ENCODE assay signal across 15 cellular contexts in genomic region chr11:83004855-83005556, GRCh38.
A peak's percentile ranks its signal among the peaks of the same experiment; 100 is the strongest.
DNase-seq lines count a peak whose midpoint lies in the region; ATAC-seq and FAIRE-seq lines count a peak whose summit lies in the region.
"Had no signal": no experiment of that assay in that cellular context is flagged by ENCODE, and none has a peak within 500 bp of the region (broad histone marks: within the 10 kb centered on the region; RNA-seq: fewer than 3 reads in every experiment).

No MANE protein-coding gene starts in this region.

- H3K27me3 Mint-ChIP-seq in activated T-cell treated with anti-CD3 and anti-CD28 coated beads, Interleukin-2, amount 50 U/mL, for 24 hours = no peaks in the 10 kb centered on the region
- no peaks in the 10 kb centered on the region for H3K27me3 Mint-ChIP-seq in activated T-helper 2 cell treated with anti-CD3 and anti-CD28 coated beads, Interferon-gamma antibody, Interleukin-2, Interleukin-4, amounts not matched to agents 10 μg/mL and 5 μg/mL and 100 μg/mL, durations not matched to agents 14 hours and 24 hours and 36 hours (ENCODE audit: low read depth)
- H3K27me3 Mint-ChIP-seq: central memory CD8-positive, alpha-beta T cell had no signal

- no peaks in the 10 kb centered on the region for H3K9me3 ChIP-seq in skeletal muscle tissue (ENCODE audit: control insufficient read depth in 3 of 3, low read length in 3 of 3)
- H3K9me3 ChIP-seq: gastroesophageal sphincter, tibial artery had no signal

- no peak for FAIRE-seq in frontal cortex (lab: Jason Lieb, UNC)
- FAIRE-seq: D721Med had no signal

- no peak for DNase-seq in activated T-cell treated with anti-CD3 and anti-CD28 coated beads, Interleukin-2, amount 50 U/mL, for 24 hours
- no peak for DNase-seq in activated T-cell treated with anti-CD3 and anti-CD28 coated beads, Interleukin-2, amount 50 U/mL, for 1 hour
- no peak for DNase-seq in activated T-helper 2 cell treated with anti-CD3 and anti-CD28 coated beads, Interferon-gamma antibody, Interleukin-2, Interleukin-4, amounts not matched to agents 10 μg/mL and 5 μg/mL and 100 μg/mL, durations not matched to agents 14 hours and 24 hours and 36 hours (ENCODE audit: low spot score)
- DNase-seq in SKM-1 (lab: John Stamatoyannopoulos, UW; ENCODE audit: unreplicated experiment) (no peak), frontal cortex (ENCODE audit: low spot score in 2 of 2) (no peak), left lobe of liver (ENCODE audit: low spot score) (no peak)
- DNase-seq: activated effector memory CD4-positive, alpha-beta T cell treated with Interleukin-2 at 50 U/mL for 16 hours; endodermal cell; tibial artery had no signal

- H3K9ac ChIP-seq in skeletal muscle tissue (ENCODE audit: low read depth in 1 of 3, low read length in 3 of 3) = no peak overlapping the region

- ATAC-seq in HG03354 (IDR thresholded peaks at IDR 0.05; ENCODE audit: poor library complexity, severe bottlenecking, unreplicated experiment) (peak; percentile 39), left lobe of liver (no peak)
- ATAC-seq: gastroesophageal sphincter had no signal

- H3K36me3 Mint-ChIP-seq in activated T-cell treated with anti-CD3 and anti-CD28 coated beads, Interleukin-2, amount 50 U/mL, for 24 hours (ENCODE audit: low read depth) = peaks cover 9% of the 10 kb centered on the region
- H3K36me3 Mint-ChIP-seq in activated T-helper 2 cell treated with anti-CD3 and anti-CD28 coated beads, Interferon-gamma antibody, Interleukin-2, Interleukin-4, amounts not matched to agents 10 μg/mL and 5 μg/mL and 100 μg/mL, durations not matched to agents 14 hours and 24 hours and 36 hours (ENCODE audit: low read depth) = peaks cover 18% of the 10 kb centered on the region

- peak overlapping the region; percentile 62 for H3K27ac Mint-ChIP-seq in activated T-cell treated with anti-CD3 and anti-CD28 coated beads, Interleukin-2, amount 50 U/mL, for 24 hours
- peak overlapping the region; percentile 67 for H3K27ac Mint-ChIP-seq in activated T-helper 2 cell treated with anti-CD3 and anti-CD28 coated beads, Interferon-gamma antibody, Interleukin-2, Interleukin-4, amounts not matched to agents 10 μg/mL and 5 μg/mL and 100 μg/mL, durations not matched to agents 14 hours and 24 hours and 36 hours
- H3K27ac Mint-ChIP-seq: endodermal cell had no signal

- H3K4me1 Mint-ChIP-seq in activated T-cell treated with anti-CD3 and anti-CD28 coated beads, Interleukin-2, amount 50 U/mL, for 24 hours (ENCODE audit: low read depth) = peaks cover 75% of the 10 kb centered on the region
- peaks cover 60% of the 10 kb centered on the region for H3K4me1 Mint-ChIP-seq in activated T-helper 2 cell treated with anti-CD3 and anti-CD28 coated beads, Interferon-gamma antibody, Interleukin-2, Interleukin-4, amounts not matched to agents 10 μg/mL and 5 μg/mL and 100 μg/mL, durations not matched to agents 14 hours and 24 hours and 36 hours (ENCODE audit: low read depth)

- peaks cover 32 to 44% (median 43%) of the 10 kb centered on the region in 3 donors for H3K4me1 ChIP-seq in skeletal muscle tissue (ENCODE audit: control insufficient read depth in 3 of 3, insufficient read depth in 3 of 3, low read length in 3 of 3)

- no peaks in the 10 kb centered on the region for H3K27me3 ChIP-seq in skeletal muscle tissue (ENCODE audit: control insufficient read depth in 3 of 3, insufficient read depth in 3 of 3, low read length in 3 of 3)
- H3K27me3 ChIP-seq: gastroesophageal sphincter, tibial artery had no signal

- no peak overlapping the region for H3K4me3 ChIP-seq in skeletal muscle tissue (ENCODE audit: low read length in 3 of 3)
- H3K4me3 ChIP-seq: gastroesophageal sphincter, SK-N-MC, tibial artery had no signal

- peak overlapping the region; percentile 20 for H3K27ac ChIP-seq in skeletal muscle tissue (ENCODE audit: low read depth, low read length)
- H3K27ac ChIP-seq: gastroesophageal sphincter, SK-N-MC, tibial artery had no signal

- H3K4me3 Mint-ChIP-seq in activated T-cell treated with anti-CD3 and anti-CD28 coated beads, Interleukin-2, amount 50 U/mL, for 24 hours = peak overlapping the region; percentile 13
- H3K4me3 Mint-ChIP-seq in activated T-helper 2 cell treated with anti-CD3 and anti-CD28 coated beads, Interferon-gamma antibody, Interleukin-2, Interleukin-4, amounts not matched to agents 10 μg/mL and 5 μg/mL and 100 μg/mL, durations not matched to agents 14 hours and 24 hours and 36 hours (ENCODE audit: low read depth) = peak overlapping the region; percentile 51
- H3K4me3 Mint-ChIP-seq: central memory CD8-positive, alpha-beta T cell; endodermal cell had no signal

- H3K36me3 ChIP-seq in skeletal muscle tissue (ENCODE audit: control insufficient read depth in 3 of 3, insufficient read depth in 3 of 3, low read length in 3 of 3) = no peaks in the 10 kb centered on the region
- H3K36me3 ChIP-seq: gastroesophageal sphincter, tibial artery had no signal

- intact Hi-C loops in activated T-helper 2 cell treated with anti-CD3 and anti-CD28 coated beads, Interferon-gamma antibody, Interleukin-2, Interleukin-4, amounts not matched to agents 10 μg/mL and 5 μg/mL and 100 μg/mL, durations not matched to agents 14 hours and 24 hours and 36 hours (cut with micrococcal nuclease) = loop anchor here (1.0 to 10.0 kb wide), 5 partner anchors 27 to 1000 kb away; partner anchors contain the start of gene DDIAS

- H3K9me3 Mint-ChIP-seq in activated T-cell treated with anti-CD3 and anti-CD28 coated beads, Interleukin-2, amount 50 U/mL, for 24 hours = no peaks in the 10 kb centered on the region
- H3K9me3 Mint-ChIP-seq in activated T-helper 2 cell treated with anti-CD3 and anti-CD28 coated beads, Interferon-gamma antibody, Interleukin-2, Interleukin-4, amounts not matched to agents 10 μg/mL and 5 μg/mL and 100 μg/mL, durations not matched to agents 14 hours and 24 hours and 36 hours = no peaks in the 10 kb centered on the region
- H3K9me3 Mint-ChIP-seq: central memory CD8-positive, alpha-beta T cell; endodermal cell had no signal
